Comparison of ENCODE assay signal across 9 cellular contexts in genomic region chr2:63853527-63854310, GRCh38. TPM values are rescaled to one million over a fixed set of nuclear protein-coding genes. Genes with fewer than 3 reads are reported as not detected.
DNase-seq lines count a peak whose midpoint lies in the region; ATAC-seq lines count a peak whose summit lies in the region.
"Had no signal": no experiment of that assay in that cellular context is flagged by ENCODE, and none has a peak within 500 bp of the region (broad histone marks: within the 10 kb centered on the region; RNA-seq: fewer than 3 reads in every experiment).

No MANE protein-coding gene starts in this region.

- peaks cover 31% of the 10 kb centered on the region for H3K36me3 Mint-ChIP-seq in activated CD4-positive, alpha-beta T cell treated with anti-CD3 and anti-CD28 coated beads for 36 hours (ENCODE audit: low read depth)
- peaks cover 0 to 19% of the 10 kb centered on the region in 2 donors for H3K36me3 Mint-ChIP-seq in stimulated activated naive B cell treated with anti-CD40 and anti-IgM and Interleukin-4, amounts not matched to agents 10 μg/mL and 1 μg/mL and 100 μg/mL, for 72 hours

- no peak for DNase-seq in activated CD4-positive, alpha-beta T cell treated with anti-CD3 and anti-CD28 coated beads for 36 hours
- no peak for DNase-seq in activated CD4-positive, alpha-beta T cell treated with anti-CD3 and anti-CD28 coated beads for 48 hours
- DNase-seq in adipocyte (ENCODE audit: low read depth) (peak; percentile 78), iris pigment epithelial cell (ENCODE audit: low read depth) (peak; percentile 33), NAMALWA (ENCODE audit: low spot score) (no peak), AG08396 (ENCODE audit: low spot score) (no peak)
- DNase-seq in stimulated activated naive B cell treated with anti-CD40 and anti-IgM and Interleukin-4, amounts not matched to agents 10 μg/mL and 1 μg/mL and 100 μg/mL, for 72 hours, result no peak
- no peak for DNase-seq in stimulated activated CD8-positive, alpha-beta memory T cell treated with anti-CD3 and anti-CD28 coated beads, Interleukin-4, amount 100 ng/mL, for 48 hours
- DNase-seq: BE2C had no signal

- intact Hi-C loops in activated CD4-positive, alpha-beta T cell treated with anti-CD3 and anti-CD28 coated beads for 36 hours (cut with DNase I, micrococcal nuclease), result no loop called here

- peaks cover 74% of the 10 kb centered on the region for H3K4me1 ChIP-seq in adipocyte (ENCODE audit: control insufficient read depth, insufficient read depth, low read length)
- H3K4me1 ChIP-seq: BE2C had no signal

- H3K4me3 Mint-ChIP-seq in activated CD4-positive, alpha-beta T cell treated with anti-CD3 and anti-CD28 coated beads for 36 hours, result no peak overlapping the region
- no peak overlapping the region for H3K4me3 Mint-ChIP-seq in stimulated activated naive B cell treated with anti-CD40 and anti-IgM and Interleukin-4, amounts not matched to agents 10 μg/mL and 1 μg/mL and 100 μg/mL, for 72 hours

- peak overlapping the region; percentile 89 for H3K27ac Mint-ChIP-seq in activated CD4-positive, alpha-beta T cell treated with anti-CD3 and anti-CD28 coated beads for 36 hours
- H3K27ac Mint-ChIP-seq in stimulated activated naive B cell treated with anti-CD40 and anti-IgM and Interleukin-4, amounts not matched to agents 10 μg/mL and 1 μg/mL and 100 μg/mL, for 72 hours, result peak overlapping the region; percentile 39

- no peaks in the 10 kb centered on the region for H3K9me3 ChIP-seq in adipocyte (ENCODE audit: control insufficient read depth, low read length)
- H3K9me3 ChIP-seq: BE2C had no signal

- ATAC-seq in activated CD4-positive, alpha-beta T cell treated with anti-CD3 and anti-CD28 coated beads for 36 hours, result no peak
- ATAC-seq in stimulated activated naive B cell treated with anti-CD40 and anti-IgM and Interleukin-4, amounts not matched to agents 10 μg/mL and 1 μg/mL and 100 μg/mL, for 72 hours (replicated peaks), result no peak

- no peaks in the 10 kb centered on the region for H3K27me3 ChIP-seq in adipocyte (replicated peaks; ENCODE audit: control insufficient read depth, insufficient read depth, low read length)
- H3K27me3 ChIP-seq: BE2C had no signal

- no peaks in the 10 kb centered on the region for H3K27me3 Mint-ChIP-seq in activated CD4-positive, alpha-beta T cell treated with anti-CD3 and anti-CD28 coated beads for 36 hours
- H3K27me3 Mint-ChIP-seq in stimulated activated naive B cell treated with anti-CD40 and anti-IgM and Interleukin-4, amounts not matched to agents 10 μg/mL and 1 μg/mL and 100 μg/mL, for 72 hours, result no peaks in the 10 kb centered on the region

- CTCF ChIA-PET in activated CD4-positive, alpha-beta T cell treated with anti-CD3 and anti-CD28 coated beads for 36 hours (lab: Charles Lee), result interaction anchor here (0.9 to 4.9 kb wide), 3 partner anchors 8 to 12 kb away, joined by 3 to 19 read pairs (median 19); partner anchors contain the start of gene UGP2

- H3K4me3 ChIP-seq in adipocyte (ENCODE audit: low read length), result peak overlapping the region; percentile 51

- no peaks in the 10 kb centered on the region for H3K9me3 Mint-ChIP-seq in activated CD4-positive, alpha-beta T cell treated with anti-CD3 and anti-CD28 coated beads for 36 hours (ENCODE audit: low read depth)
- H3K9me3 Mint-ChIP-seq in stimulated activated naive B cell treated with anti-CD40 and anti-IgM and Interleukin-4, amounts not matched to agents 10 μg/mL and 1 μg/mL and 100 μg/mL, for 72 hours, result no peaks in the 10 kb centered on the region

- POLR2A ChIA-PET in activated CD4-positive, alpha-beta T cell treated with anti-CD3 and anti-CD28 coated beads for 36 hours (lab: Charles Lee), result interaction anchor here (1.3 kb wide), 1 partner anchor 11 kb away, joined by 8 read pairs; the partner anchor contains the start of gene UGP2

- peaks cover 30% of the 10 kb centered on the region for H3K36me3 ChIP-seq in adipocyte (ENCODE audit: control insufficient read depth, insufficient read depth, low read length, severe bottlenecking)
- H3K36me3 ChIP-seq: BE2C had no signal

- peak overlapping the region; percentile 72 for H3K9ac ChIP-seq in adipocyte (ENCODE audit: low read length)

- peaks cover 59% of the 10 kb centered on the region for H3K4me1 Mint-ChIP-seq in activated CD4-positive, alpha-beta T cell treated with anti-CD3 and anti-CD28 coated beads for 36 hours
- peaks cover 24 to 48% of the 10 kb centered on the region in 2 donors for H3K4me1 Mint-ChIP-seq in stimulated activated naive B cell treated with anti-CD40 and anti-IgM and Interleukin-4, amounts not matched to agents 10 μg/mL and 1 μg/mL and 100 μg/mL, for 72 hours

RNA-seq across cellular contexts. Expression of gene UGP2, which starts 12.0 kb away (rescaled TPM):
- total RNA-seq in activated CD4-positive, alpha-beta T cell treated with anti-CD3 and anti-CD28 coated beads for 36 hours, result 100 to 1,000 TPM in 1 of 2 experiments, 10 to 100 TPM in 1; 98.4 to 144 TPM

Comparison
In these comparisons a context has a peak if more than half of its experiments do, and no peak if none do; other contexts are left out.
1. DNase-seq: peak in adipocyte (single experiment) and iris pigment epithelial cell (single experiment); none in activated CD4-positive, alpha-beta T cell treated with anti-CD3 and anti-CD28 coated beads for 36 hours (single experiment), activated CD4-positive, alpha-beta T cell treated with anti-CD3 and anti-CD28 coated beads for 48 hours (single experiment), stimulated activated naive B cell treated with anti-CD40 and anti-IgM and Interleukin-4, amounts not matched to agents 10 μg/mL and 1 μg/mL and 100 μg/mL, for 72 hours (single experiment), stimulated activated CD8-positive, alpha-beta memory T cell treated with anti-CD3 and anti-CD28 coated beads, Interleukin-4, amount 100 ng/mL, for 48 hours (single experiment), NAMALWA (single experiment) and AG08396 (single experiment).